ENCODE assay signal across 19 cellular contexts in the genomic region with DNA sequence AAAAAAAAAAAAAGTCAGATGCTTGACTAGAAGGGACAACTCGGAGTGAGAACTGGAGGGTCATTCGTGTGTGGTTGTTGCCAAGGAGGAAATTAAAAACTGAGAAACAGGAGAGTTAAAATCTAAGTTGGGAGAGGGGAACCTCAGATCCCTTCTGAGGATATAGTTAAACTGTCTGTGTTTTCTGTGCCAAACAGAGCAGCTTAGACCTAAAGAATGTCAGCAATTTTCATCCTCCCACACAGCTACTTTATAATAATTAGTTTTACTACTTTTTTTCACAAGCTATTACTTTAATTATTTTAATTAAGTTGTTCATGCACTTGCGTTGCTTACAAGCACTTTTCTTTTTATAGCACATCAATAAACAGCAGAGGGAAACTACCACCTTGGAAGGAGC.
DNase-seq lines count a peak whose midpoint lies in the region; ATAC-seq and TF ChIP-seq lines count a peak whose summit lies in the region.
"Had no signal": no experiment of that assay in that cellular context is flagged by ENCODE, and none has a peak within 500 bp of the region (broad histone marks: within the 10 kb centered on the region; RNA-seq: fewer than 3 reads in every experiment).

No MANE protein-coding gene starts in this region.

- peak overlapping the region; percentile 87 for H3K27ac Mint-ChIP-seq in chondrocyte (ENCODE audit: unreplicated experiment)
- H3K27ac Mint-ChIP-seq in mesothelial cell of epicardium: peak overlapping the region; percentile 97
- H3K27ac Mint-ChIP-seq in stimulated activated naive B cell treated with anti-CD40 and anti-IgM and Interleukin-4, amounts not matched to agents 10 μg/mL and 1 μg/mL and 100 μg/mL, for 72 hours: no peak overlapping the region
- H3K27ac Mint-ChIP-seq: activated naive CD4-positive, alpha-beta T cell treated with anti-CD3 and anti-CD28 coated beads, Interleukin-2, amount 50 U/mL, for 24 hours; activated T-cell treated with anti-CD3 and anti-CD28 coated beads, Interleukin-2, amount 50 U/mL, for 24 hours had no signal

- CTCF ChIA-PET in SK-N-SH (lab: Yijun Ruan, JAX): interaction anchor here (0.7 to 11.4 kb wide), 21 partner anchors 8 to 302 kb away, joined by 3 to 889 read pairs (median 12); partner anchors contain the start of gene ARHGAP29

- H3K4me1 ChIP-seq in SK-N-SH (ENCODE audit: control insufficient read depth in 1 of 2, insufficient read depth in 2 of 2, low read depth in 1 of 2, low read length in 1 of 2): peaks cover 6% of the 10 kb centered on the region in 2 experiments
- peaks cover 15 to 24% (median 19%) of the 10 kb centered on the region in 4 donors for H3K4me1 ChIP-seq in upper lobe of left lung
- H3K4me1 ChIP-seq: HAP-1 had no signal

- no peak overlapping the region for H2AFZ ChIP-seq in SK-N-SH (ENCODE audit: low read depth)

- H3K9me3 Mint-ChIP-seq in chondrocyte (ENCODE audit: low read depth) (no peaks in the 10 kb centered on the region), mesothelial cell of epicardium (no peaks in the 10 kb centered on the region)
- H3K9me3 Mint-ChIP-seq in stimulated activated naive B cell treated with anti-CD40 and anti-IgM and Interleukin-4, amounts not matched to agents 10 μg/mL and 1 μg/mL and 100 μg/mL, for 72 hours: no peaks in the 10 kb centered on the region
- H3K9me3 Mint-ChIP-seq: activated naive CD4-positive, alpha-beta T cell treated with anti-CD3 and anti-CD28 coated beads, Interleukin-2, amount 50 U/mL, for 24 hours; activated T-cell treated with anti-CD3 and anti-CD28 coated beads, Interleukin-2, amount 50 U/mL, for 24 hours had no signal

- TF ChIP-seq RAD21 in SK-N-SH (IDR thresholded peaks at IDR 0.05; ENCODE audit: low read length): no peak

- H3K27ac ChIP-seq in SK-N-SH (ENCODE audit: low read depth in 2 of 2, low read length in 1 of 2): no peak overlapping the region
- peak overlapping the region in 3 of 4 donors; percentile 41 to 75 (median 67) for H3K27ac ChIP-seq in upper lobe of left lung
- H3K27ac ChIP-seq: 22Rv1 had no signal

- no peak for TF ChIP-seq CTCF in SK-N-SH (IDR thresholded peaks at IDR 0.05)
- TF ChIP-seq CTCF in chondrocyte (IDR thresholded peaks at IDR 0.05): peak; percentile 8
- TF ChIP-seq CTCF in mesothelial cell of epicardium (IDR thresholded peaks at IDR 0.05; ENCODE audit: unreplicated experiment): no peak
- no peak for TF ChIP-seq CTCF in upper lobe of left lung (IDR thresholded peaks at IDR 0.05)

- TF ChIP-seq POLR2A in upper lobe of left lung (IDR thresholded peaks at IDR 0.05): no peak

- H3K4me3 Mint-ChIP-seq in chondrocyte (ENCODE audit: unreplicated experiment) (no peak overlapping the region), mesothelial cell of epicardium (no peak overlapping the region)
- H3K4me3 Mint-ChIP-seq in stimulated activated naive B cell treated with anti-CD40 and anti-IgM and Interleukin-4, amounts not matched to agents 10 μg/mL and 1 μg/mL and 100 μg/mL, for 72 hours: no peak overlapping the region
- H3K4me3 Mint-ChIP-seq: activated naive CD4-positive, alpha-beta T cell treated with anti-CD3 and anti-CD28 coated beads, Interleukin-2, amount 50 U/mL, for 24 hours; activated T-cell treated with anti-CD3 and anti-CD28 coated beads, Interleukin-2, amount 50 U/mL, for 24 hours had no signal

- H3K36me3 Mint-ChIP-seq in chondrocyte (ENCODE audit: low read depth): no peaks in the 10 kb centered on the region
- no peaks in the 10 kb centered on the region for H3K36me3 Mint-ChIP-seq in mesothelial cell of epicardium
- H3K36me3 Mint-ChIP-seq in stimulated activated naive B cell treated with anti-CD40 and anti-IgM and Interleukin-4, amounts not matched to agents 10 μg/mL and 1 μg/mL and 100 μg/mL, for 72 hours: no peaks in the 10 kb centered on the region
- H3K36me3 Mint-ChIP-seq: activated naive CD4-positive, alpha-beta T cell treated with anti-CD3 and anti-CD28 coated beads, Interleukin-2, amount 50 U/mL, for 24 hours had no signal

- 0 out of 3 replicates have a peak, but pooled peaks have one; percentile 22 for ATAC-seq in SK-N-SH treated with all-trans-retinoic acid at 6 μM for 48 hours
- ATAC-seq in upper lobe of left lung (ENCODE audit: low FRiP score in 2 of 2): no peak
- no peak for ATAC-seq in GM19023 (IDR thresholded peaks at IDR 0.05; ENCODE audit: unreplicated experiment)
- ATAC-seq in stimulated activated naive B cell treated with anti-CD40 and anti-IgM and Interleukin-4, amounts not matched to agents 10 μg/mL and 1 μg/mL and 100 μg/mL, for 72 hours (replicated peaks): no peak

- no peaks in the 10 kb centered on the region for H3K79me2 ChIP-seq in SK-N-SH (ENCODE audit: insufficient read depth)

- no peak for DNase-seq in SK-N-SH
- no peak for DNase-seq in chondrocyte (ENCODE audit: low spot score)
- DNase-seq in mesothelial cell of epicardium (ENCODE audit: low spot score in 2 of 2, unreplicated experiment in 2 of 2): no peak
- no peak for DNase-seq in upper lobe of left lung
- no peak for DNase-seq in T-helper 9 cell
- DNase-seq in stimulated activated naive B cell treated with anti-CD40 and anti-IgM and Interleukin-4, amounts not matched to agents 10 μg/mL and 1 μg/mL and 100 μg/mL, for 72 hours: no peak
- DNase-seq: activated CD4-positive, alpha-beta T cell treated with anti-CD3 and anti-CD28 coated beads, Interleukin-2, amount 50 U/mL, for 48 hours; activated T-cell treated with anti-CD3 and anti-CD28 coated beads, Interleukin-2, amount 50 U/mL, for 24 hours; C1 segment of cervical spinal cord; DMS 273 treated with DMSO at 0.1 percent for 48 hours; hippocampal formation; occipital lobe; stimulated activated CD4-positive, alpha-beta T cell treated with anti-CD3 and anti-CD28 coated beads, Interleukin-4, amount 100 ng/mL, for 24 hours; substantia nigra had no signal

- 90% methylated on average over 3 of the region's 3 CpGs for WGBS in SK-N-SH (ENCODE audit: low lambda C conversion rate)
- WGBS in upper lobe of left lung, 2 donors: 58 to 67% methylated on average over 3 of the region's 3 CpGs

- no peaks in the 10 kb centered on the region for H3K9me2 ChIP-seq in SK-N-SH

- H4K20me1 ChIP-seq in SK-N-SH (ENCODE audit: insufficient read depth): no peaks in the 10 kb centered on the region

- H3K4me3 ChIP-seq in SK-N-SH (ENCODE audit: low read depth in 2 of 2, low read length in 1 of 2): no peak overlapping the region
- no peak overlapping the region for H3K4me3 ChIP-seq in upper lobe of left lung
- H3K4me3 ChIP-seq: HAP-1 had no signal

- H3K4me1 Mint-ChIP-seq in chondrocyte (ENCODE audit: low read depth) (peaks cover 46% of the 10 kb centered on the region), mesothelial cell of epicardium (peaks cover 42% of the 10 kb centered on the region)
- peaks cover 0 to 2% of the 10 kb centered on the region in 2 donors for H3K4me1 Mint-ChIP-seq in stimulated activated naive B cell treated with anti-CD40 and anti-IgM and Interleukin-4, amounts not matched to agents 10 μg/mL and 1 μg/mL and 100 μg/mL, for 72 hours
- H3K4me1 Mint-ChIP-seq: activated naive CD4-positive, alpha-beta T cell treated with anti-CD3 and anti-CD28 coated beads, Interleukin-2, amount 50 U/mL, for 24 hours had no signal

- no peak overlapping the region for H3K9ac ChIP-seq in SK-N-SH

- H3K27me3 ChIP-seq in SK-N-SH (ENCODE audit: insufficient read depth) (no peaks in the 10 kb centered on the region), upper lobe of left lung (no peaks in the 10 kb centered on the region)

- POLR2A ChIA-PET in SK-N-SH (lab: Yijun Ruan, JAX): interaction anchor here (0.8 kb wide), 1 partner anchor 273 kb away, joined by 3 read pairs; no protein-coding TSS in a partner anchor

- H3K9me3 ChIP-seq in SK-N-SH (no peaks in the 10 kb centered on the region), upper lobe of left lung (no peaks in the 10 kb centered on the region)
- H3K9me3 ChIP-seq: HAP-1 had no signal

- H3K4me2 ChIP-seq in SK-N-SH: no peak overlapping the region

- H3F3A ChIP-seq in SK-N-SH (replicated peaks; ENCODE audit: insufficient read depth): peaks cover 7% of the 10 kb centered on the region

- H3K36me3 ChIP-seq in SK-N-SH (replicated peaks in 1 of 2; ENCODE audit: control insufficient read depth in 1 of 2, insufficient read depth in 2 of 2, low read length in 1 of 2) (no peaks in the 10 kb centered on the region), upper lobe of left lung (no peaks in the 10 kb centered on the region)
- H3K36me3 ChIP-seq: HAP-1 had no signal

- TF ChIP-seq EP300 in SK-N-SH (IDR thresholded peaks at IDR 0.05; ENCODE audit: borderline replicate concordance in 1 of 2, low read depth in 1 of 2, low read length in 1 of 2) (no peak), upper lobe of left lung (IDR thresholded peaks at IDR 0.05) (no peak)

- H3K27me3 Mint-ChIP-seq in chondrocyte (ENCODE audit: low read depth) (no peaks in the 10 kb centered on the region), mesothelial cell of epicardium (ENCODE audit: low read depth) (no peaks in the 10 kb centered on the region)
- H3K27me3 Mint-ChIP-seq in stimulated activated naive B cell treated with anti-CD40 and anti-IgM and Interleukin-4, amounts not matched to agents 10 μg/mL and 1 μg/mL and 100 μg/mL, for 72 hours: peaks cover 20 to 30% of the 10 kb centered on the region in 2 donors

TF ChIP-seq in SK-N-SH treated with all-trans-retinoic acid at 6 μM for 48 hours, 23 proteins besides CTCF, POLR2A, EP300 and RAD21 (continues in another document):
- no peak for TF ChIP-seq SNAI2 (CRISPR knock-in tag; IDR thresholded peaks at IDR 0.05)
- TF ChIP-seq BACH2 (CRISPR knock-in tag; IDR thresholded peaks at IDR 0.05; ENCODE audit: borderline replicate concordance): no peak
- no peak for TF ChIP-seq ESRRG (CRISPR knock-in tag; IDR thresholded peaks at IDR 0.05)
- TF ChIP-seq TOX (CRISPR knock-in tag; IDR thresholded peaks at IDR 0.05; ENCODE audit: borderline replicate concordance): no peak
- TF ChIP-seq ISL1 (CRISPR knock-in tag; IDR thresholded peaks at IDR 0.05): no peak
- TF ChIP-seq ZNF565 (CRISPR knock-in tag; conservative IDR thresholded peaks at IDR 0.05; ENCODE audit: low read depth): no peak
- TF ChIP-seq OSR1 (CRISPR knock-in tag; IDR thresholded peaks at IDR 0.05): no peak
- TF ChIP-seq ZC3H10 (CRISPR knock-in tag; IDR thresholded peaks at IDR 0.05): no peak

TF ChIP-seq in SK-N-SH, 30 proteins besides CTCF, POLR2A, EP300 and RAD21 (continues in another document):
- no peak for TF ChIP-seq RFX5 (IDR thresholded peaks at IDR 0.05; ENCODE audit: low read length)

Comparison
In these comparisons a context has a peak if more than half of its experiments do, and no peak if none do; other contexts are left out.
1. H3K27ac ChIP-seq: peak in upper lobe of left lung (3 of 4); none in SK-N-SH (0 of 2).